Comparison of ENCODE assay signal across 32 cellular contexts in the genomic region with DNA sequence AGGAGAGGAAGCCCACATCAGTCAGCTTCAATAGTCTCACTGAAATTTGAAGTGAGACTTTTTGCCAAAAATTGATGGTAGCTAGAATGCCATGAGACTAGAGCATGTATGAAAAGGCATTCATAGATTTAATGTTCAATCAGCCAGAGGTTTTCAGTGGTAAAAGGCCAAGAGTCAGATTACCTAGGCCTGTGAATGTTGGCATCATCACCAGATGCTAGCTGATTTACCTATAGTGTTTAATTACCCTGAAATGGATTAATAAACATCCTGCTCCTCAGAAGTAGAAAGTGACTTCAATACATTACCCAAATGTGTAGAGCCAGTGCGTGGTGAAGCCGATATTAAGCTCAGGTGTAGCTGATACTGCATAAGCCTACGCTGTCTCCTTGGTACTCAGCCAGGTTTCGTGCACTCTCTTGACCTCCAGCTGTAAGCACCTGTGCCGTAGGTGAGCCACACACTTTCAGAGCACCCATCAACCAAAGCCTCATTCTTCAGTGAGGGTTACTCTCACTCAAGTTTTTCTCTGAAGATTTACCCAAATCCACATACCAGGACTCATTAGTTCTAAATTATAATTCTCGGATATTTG.
"Had no signal": no experiment of that assay in that cellular context is flagged by ENCODE, and none has a peak within 500 bp of the region (broad histone marks: within the 10 kb centered on the region; RNA-seq: fewer than 3 reads in every experiment).

No MANE protein-coding gene starts in this region.

- H3K27ac Mint-ChIP-seq: activated B cell treated with CpG ODN at 0.5 μM for 24 hours; activated CD4-positive, alpha-beta memory T cell treated with anti-CD3 and anti-CD28 coated beads, Interleukin-2, amount 10 ng/mL, durations not matched to agents 7 days and 5 days; activated CD8-positive, alpha-beta memory T cell treated with anti-CD3 and anti-CD28 coated beads, Interleukin-2, amount 10 ng/mL, durations not matched to agents 7 days and 5 days; activated naive CD4-positive, alpha-beta T cell treated with anti-CD3 and anti-CD28 coated beads, Interleukin-2, amount 50 U/mL, for 24 hours; activated T-cell treated with anti-CD3 and anti-CD28 coated beads, Interleukin-2, amount 50 U/mL, for 72 hours; activated T-helper 17 cell treated with anti-CD3 and anti-CD28 coated beads, Interleukin-2, amount 50 U/mL, for 72 hours; brain had no signal

- H3K9me3 Mint-ChIP-seq: activated B cell treated with CpG ODN at 0.5 μM for 24 hours, brain had no signal

- H3K9me3 ChIP-seq: adrenal gland had no signal

- H3K27ac ChIP-seq: adrenal gland, PC-9, VCaP had no signal

- DNase-seq: activated B cell treated with CpG ODN at 0.5 μM for 24 hours; activated CD4-positive, alpha-beta memory T cell treated with anti-CD3 and anti-CD28 coated beads, Interleukin-2, amount 10 ng/mL, durations not matched to agents 7 days and 5 days; activated CD4-positive, alpha-beta T cell treated with anti-CD3 and anti-CD28 coated beads for 4 hours; activated CD4-positive, CD25-positive, alpha-beta regulatory T cell treated with anti-CD3 and anti-CD28 coated beads, Interleukin-2, amount 50 U/mL, for 72 hours; activated CD8-positive, alpha-beta memory T cell treated with anti-CD3 and anti-CD28 coated beads for 24 hours; activated CD8-positive, alpha-beta memory T cell treated with anti-CD3 and anti-CD28 coated beads, Interleukin-2, amount 10 ng/mL, durations not matched to agents 7 days and 5 days; activated effector memory CD4-positive, alpha-beta T cell treated with anti-CD3 and anti-CD28 coated beads, Interleukin-2, amount 50 U/mL, for 16 hours; activated naive CD4-positive, alpha-beta T cell; activated T-cell treated with anti-CD3 and anti-CD28 coated beads, Interleukin-2, amount 50 U/mL, for 1 hour; activated T-cell treated with anti-CD3 and anti-CD28 coated beads, Interleukin-2, amount 50 U/mL, for 72 hours; adrenal gland; caudate nucleus; cerebellar nuclear complex; Karpas-422; KBM-7; NCI-H1436 treated with DMSO at 0.1 percent for 48 hours; NCI-H1694 treated with DMSO at 0.1 percent for 48 hours; NCI-H2029; NCI-H2107; NCI-H510A; NCI-H526 treated with DMSO at 0.1 percent for 48 hours; NCI-H82; PC-9; Right ventricle myocardium superior; SW 1271; T-helper 1 cell; T-helper 2 cell; T-helper 9 cell had no signal

- H3K4me1 ChIP-seq: adrenal gland had no signal

- H3K36me3 ChIP-seq: adrenal gland had no signal

- H3K4me3 ChIP-seq: adrenal gland, PC-9 had no signal

- H3K36me3 Mint-ChIP-seq: activated CD8-positive, alpha-beta memory T cell treated with anti-CD3 and anti-CD28 coated beads, Interleukin-2, amount 10 ng/mL, durations not matched to agents 7 days and 5 days; activated naive CD4-positive, alpha-beta T cell treated with anti-CD3 and anti-CD28 coated beads, Interleukin-2, amount 50 U/mL, for 24 hours; brain had no signal

- ATAC-seq: activated CD8-positive, alpha-beta memory T cell treated with anti-CD3 and anti-CD28 coated beads, Interleukin-2, amount 10 ng/mL, durations not matched to agents 7 days and 5 days; activated T-cell treated with anti-CD3 and anti-CD28 coated beads, Interleukin-2, amount 50 U/mL, for 72 hours; activated T-helper 17 cell treated with anti-CD3 and anti-CD28 coated beads, Interleukin-2, amount 50 U/mL, for 72 hours had no signal

- H3K27me3 ChIP-seq: adrenal gland had no signal
